Comparison of ENCODE assay signal across 8 cellular contexts in genomic region chr11:62706841-62707240, GRCh38. TPM values are rescaled to one million over a fixed set of nuclear protein-coding genes. Genes with fewer than 3 reads are reported as not detected.
DNase-seq lines count a peak whose midpoint lies in the region; ATAC-seq and TF ChIP-seq lines count a peak whose summit lies in the region.

No MANE protein-coding gene starts in this region.

- peaks cover 18 to 53% of the 10 kb centered on the region in 2 experiments for H3K79me1 ChIP-seq in IMR-90 (ENCODE audit: low read depth in 1 of 2, low read length in 2 of 2)

- DNase-seq in IMR-90 (no peak), spleen (no peak), NCI-H1092 treated with DMSO at 0.1 percent for 48 hours (lab: John Stamatoyannopoulos, UW) (no peak), dedifferentiated amniotic fluid mesenchymal stem cell (ENCODE audit: extremely low spot score) (no peak)
- DNase-seq in activated naive CD4-positive, alpha-beta T cell treated with anti-CD3 and anti-CD28 coated beads, Interleukin-2, amount 50 U/mL, for 72 hours (ENCODE audit: low spot score in 2 of 2), result no peak

- 100% methylated on average over 1 of the region's 8 CpGs; no CpG with 5 or more reads in 1 of the 2 experiments for WGBS in IMR-90 (ENCODE audit: extremely low coverage in 2 of 2, insufficient read length in 1 of 2), 2 experiments
- WGBS in spleen, 5 donors, result 77 to 88% (median 86%) methylated on average over 8 of the region's 8 CpGs

- H3K4me2 ChIP-seq in IMR-90 (ENCODE audit: low read depth, low read length), result peak overlapping the region; percentile 94; the same call in 1 of the 2 replicates

- H3K23ac ChIP-seq in IMR-90 (ENCODE audit: low read depth, low read length), result peak overlapping the region; percentile 96

- TF ChIP-seq POLR2A in IMR-90 (IDR thresholded peaks at IDR 0.05; ENCODE audit: low read depth, low read length), result no peak
- no peak for TF ChIP-seq POLR2A in spleen (IDR thresholded peaks at IDR 0.05)
- TF ChIP-seq POLR2A in GM18505 (IDR thresholded peaks at IDR 0.05; ENCODE audit: borderline replicate concordance, extremely low read depth, insufficient read depth, insufficient read length), result no peak

- peak overlapping the region; percentile 33; the same call in 1 of the 2 replicates for H4K5ac ChIP-seq in IMR-90 (ENCODE audit: low read depth, low read length)

- dilution Hi-C loops in IMR-90 (cut with HindIII; ENCODE audit: low sequenced_read_pairs, unreplicated experiment), result no loop called here

- H3K9me3 ChIP-seq in IMR-90 (ENCODE audit: control insufficient read depth, insufficient read depth, low read length) (no peaks in the 10 kb centered on the region), iPS-18c (ENCODE audit: control insufficient read depth, insufficient read depth, low read length) (no peaks in the 10 kb centered on the region), spleen (no peaks in the 10 kb centered on the region)

- BruUV-seq in IMR-90 (replicated peaks; lab: Mats Ljungman, UMichigan), result no TSS peak

- H3K14ac ChIP-seq in IMR-90 (replicated peaks; ENCODE audit: low read depth, low read length), result peak overlapping the region; percentile 55; the same call in 1 of the 2 replicates

- no peak overlapping the region for H3K4me3 ChIP-seq in IMR-90 (ENCODE audit: insufficient read depth, low read depth, low read length)
- H3K4me3 ChIP-seq in iPS-18c (ENCODE audit: insufficient read depth, low read depth, low read length), result peak overlapping the region; percentile 63
- peak overlapping the region; percentile 67 to 94 (median 84) for H3K4me3 ChIP-seq in spleen

- no peak for TF ChIP-seq CTCF in IMR-90 (conservative IDR thresholded peaks at IDR 0.05; ENCODE audit: low read depth, low read length)
- TF ChIP-seq CTCF in spleen (IDR thresholded peaks at IDR 0.05 in 8 of 11, conservative IDR thresholded peaks at IDR 0.05 in 3 of 11), result no peak

- peak overlapping the region; percentile 52; the same call in 1 of the 2 replicates for H4K91ac ChIP-seq in IMR-90 (ENCODE audit: insufficient read depth, low read depth, low read length)

- peak overlapping the region; percentile 80 to 83 for H4K8ac ChIP-seq in IMR-90 (ENCODE audit: low read depth in 2 of 2, low read length in 2 of 2)

- peak overlapping the region; percentile 46; the same call in 1 of the 2 replicates for H3K9ac ChIP-seq in IMR-90 (ENCODE audit: low read depth, low read length)

- H2BK20ac ChIP-seq in IMR-90 (ENCODE audit: low read depth, low read length), result no peak overlapping the region

- ATAC-seq in IMR-90 (ENCODE audit: low read depth), result no peak
- no peak for ATAC-seq in activated naive CD4-positive, alpha-beta T cell treated with anti-CD3 and anti-CD28 coated beads, Interleukin-2, amount 50 U/mL, for 72 hours
- ATAC-seq in GM21381 (IDR thresholded peaks at IDR 0.05; ENCODE audit: unreplicated experiment), result no peak
- ATAC-seq in GM18505 (IDR thresholded peaks at IDR 0.05; ENCODE audit: unreplicated experiment), result no peak

- intact Hi-C loops in IMR-90 (cut with micrococcal nuclease) (no loop called here), spleen (cut with DNase I; ENCODE audit: low total_unique reads) (no loop called here)

- H2AFZ ChIP-seq in IMR-90 (replicated peaks; ENCODE audit: low read length, poor library complexity), result peak overlapping the region; percentile 95

- H3K36me3 ChIP-seq in IMR-90 (ENCODE audit: control insufficient read depth, insufficient read depth, low read length) (peaks cover 16% of the 10 kb centered on the region), spleen (peaks cover 0 to 27% (median 12%) of the 10 kb centered on the region in 6 donors)

- H3K4me1 ChIP-seq in IMR-90 (ENCODE audit: control insufficient read depth, insufficient read depth, low read length) (peaks cover 16% of the 10 kb centered on the region), spleen (peaks cover 34 to 79% (median 51%) of the 10 kb centered on the region in 6 donors)

- H4K20me1 ChIP-seq in IMR-90 (ENCODE audit: insufficient read depth, low read length), result no peaks in the 10 kb centered on the region

- no peak overlapping the region for H3K18ac ChIP-seq in IMR-90 (ENCODE audit: low read depth, low read length)

- TF ChIP-seq RAD21 in IMR-90 (IDR thresholded peaks at IDR 0.05; ENCODE audit: low read length), result no peak

- H3K27ac ChIP-seq in IMR-90 (ENCODE audit: insufficient read depth, low read length) (peak overlapping the region; percentile 33; the same call in 1 of the 2 replicates), spleen (peak overlapping the region; percentile 48 to 86 (median 78))

- H3K27ac Mint-ChIP-seq in activated naive CD4-positive, alpha-beta T cell treated with anti-CD3 and anti-CD28 coated beads, Interleukin-2, amount 50 U/mL, for 72 hours, result peak overlapping the region; percentile 45 to 74

- peaks cover 16 to 31% of the 10 kb centered on the region in 2 donors for H3K36me3 Mint-ChIP-seq in activated naive CD4-positive, alpha-beta T cell treated with anti-CD3 and anti-CD28 coated beads, Interleukin-2, amount 50 U/mL, for 72 hours

- H3K9me3 Mint-ChIP-seq in activated naive CD4-positive, alpha-beta T cell treated with anti-CD3 and anti-CD28 coated beads, Interleukin-2, amount 50 U/mL, for 72 hours, result no peaks in the 10 kb centered on the region

- in situ Hi-C loops in IMR-90 (cut with MboI; ENCODE audit: low sequenced_read_pairs), result no loop called here

- peak overlapping the region; percentile 89 for H2AK9ac ChIP-seq in IMR-90 (replicated peaks; ENCODE audit: low read depth, low read length, poor library complexity)

- H2AK5ac ChIP-seq in IMR-90 (ENCODE audit: low read depth, low read length), result peak overlapping the region; percentile 67; the same call in 1 of the 2 replicates

- POLR2A ChIA-PET in IMR-90 (lab: Charles Lee; ENCODE audit: unreplicated experiment), result no interaction called here

- H3K9me1 ChIP-seq in IMR-90 (ENCODE audit: insufficient read depth, low read length), result peaks cover 17% of the 10 kb centered on the region

- no peak overlapping the region for H3K56ac ChIP-seq in IMR-90 (ENCODE audit: extremely low read depth, insufficient read depth, low read length)

- H2BK120ac ChIP-seq in IMR-90 (ENCODE audit: low read depth, low read length), result no peak overlapping the region

- no peaks in the 10 kb centered on the region for H3K27me3 ChIP-seq in IMR-90 (ENCODE audit: control insufficient read depth, insufficient read depth, low read length)
- no peaks in the 10 kb centered on the region for H3K27me3 ChIP-seq in spleen (replicated peaks in 1 of 7)

- peak overlapping the region; percentile 84 for H3K4ac ChIP-seq in IMR-90 (ENCODE audit: low read depth, low read length)

- H2BK15ac ChIP-seq in IMR-90 (ENCODE audit: low read depth, low read length), result no peak overlapping the region

- no peak overlapping the region for H2BK5ac ChIP-seq in IMR-90 (ENCODE audit: low read depth, low read length, poor library complexity, severe bottlenecking)

- CTCF ChIA-PET in IMR-90 (lab: Yijun Ruan, JAX), result interaction anchor here (1.9 kb wide), 1 partner anchor 12 kb away, joined by 6 read pairs; no protein-coding TSS in a partner anchor

TF ChIP-seq in IMR-90, 13 proteins besides CTCF, POLR2A, EP300 and RAD21 (continues in another document):
- TF ChIP-seq BHLHE40 (IDR thresholded peaks at IDR 0.05; ENCODE audit: low read depth, low read length), result no peak
- no peak for TF ChIP-seq CHD1 (IDR thresholded peaks at IDR 0.05; ENCODE audit: low read depth, low read length)
- TF ChIP-seq MAZ (IDR thresholded peaks at IDR 0.05; ENCODE audit: borderline replicate concordance, low read depth, low read length), result no peak
- no peak for TF ChIP-seq MXI1 (IDR thresholded peaks at IDR 0.05; ENCODE audit: borderline replicate concordance, low read depth, low read length)

RNA-seq across cellular contexts. Expression of gene BSCL2, which starts 0.4 kb away (rescaled TPM):
- 19.4 and 26.2 TPM in 2 replicates for total RNA-seq in IMR-90 (2012; rRNA removed)
- polyA plus RNA-seq in IMR-90 (2012; rRNA removed), result 46.0 and 47.1 TPM in 2 replicates
- 37.9 and 52.3 TPM in 2 replicates for polyA plus RNA-seq in IMR-90 (2012; cell fraction: cytosol; rRNA removed)
- polyA plus RNA-seq in IMR-90 (2012; cell fraction: nucleus; rRNA removed; ENCODE audit: low replicate concordance), result 39.4 and 80.6 TPM in 2 replicates
- total RNA-seq in activated naive CD4-positive, alpha-beta T cell treated with anti-CD3 and anti-CD28 coated beads, Interleukin-2, amount 50 U/mL, for 72 hours, result 10 to 100 TPM; 28.8 to 42.6 TPM
- 10 to 100 TPM; 25.6 to 66.0 (median 34.4) TPM for total RNA-seq in spleen
- polyA plus RNA-seq in spleen, result 10 to 100 TPM; 47.7 to 62.6 (median 47.8) TPM

RNA-seq across cellular contexts. Expression of gene GNG3, which starts 0.6 kb away (rescaled TPM):
- total RNA-seq in IMR-90 (2012; rRNA removed) (not detected in 2 replicates), spleen (not detected)
- polyA plus RNA-seq in IMR-90 (2012; rRNA removed) (not detected in 2 replicates), spleen (under 1 TPM in 2 of 3 donors, not detected in 1; 0.12 to 0.13 TPM)
- 0.04 TPM in 1 of 2 replicates, not detected in the other for polyA plus RNA-seq in IMR-90 (2012; cell fraction: cytosol; rRNA removed)
- polyA plus RNA-seq in IMR-90 (2012; cell fraction: nucleus; rRNA removed; ENCODE audit: low replicate concordance), result 0.08 and 0.09 TPM in 2 replicates
- total RNA-seq in activated naive CD4-positive, alpha-beta T cell treated with anti-CD3 and anti-CD28 coated beads, Interleukin-2, amount 50 U/mL, for 72 hours, result not detected

RNA-seq across cellular contexts. Expression of gene LRRN4CL, which starts 17.5 kb away (rescaled TPM):
- total RNA-seq in IMR-90 (2012; rRNA removed) (0.28 and 0.36 TPM in 2 replicates), spleen (not detected)
- polyA plus RNA-seq in IMR-90 (2012; rRNA removed) (0.84 and 1.1 TPM in 2 replicates), spleen (under 1 TPM; 0.04 to 0.48 (median 0.17) TPM)
- polyA plus RNA-seq in IMR-90 (2012; cell fraction: cytosol; rRNA removed), result 1.00 and 2.5 TPM in 2 replicates
- 1.1 and 1.5 TPM in 2 replicates for polyA plus RNA-seq in IMR-90 (2012; cell fraction: nucleus; rRNA removed; ENCODE audit: low replicate concordance)
- under 1 TPM; 0.48 to 0.49 TPM for total RNA-seq in activated naive CD4-positive, alpha-beta T cell treated with anti-CD3 and anti-CD28 coated beads, Interleukin-2, amount 50 U/mL, for 72 hours

RNA-seq across cellular contexts. Expression of gene HNRNPUL2, which starts 20.4 kb away (rescaled TPM):
- total RNA-seq in IMR-90 (2012; rRNA removed) (3.9 and 5.0 TPM in 2 replicates), spleen (10 to 100 TPM; 39.3 to 62.8 (median 48.5) TPM)
- polyA plus RNA-seq in IMR-90 (2012; rRNA removed) (25.5 and 30.2 TPM in 2 replicates), spleen (10 to 100 TPM; 26.4 to 37.1 (median 29.3) TPM)
- 6.1 and 10.8 TPM in 2 replicates for polyA plus RNA-seq in IMR-90 (2012; cell fraction: cytosol; rRNA removed)
- polyA plus RNA-seq in IMR-90 (2012; cell fraction: nucleus; rRNA removed; ENCODE audit: low replicate concordance), result 5.3 and 17.3 TPM in 2 replicates
- total RNA-seq in activated naive CD4-positive, alpha-beta T cell treated with anti-CD3 and anti-CD28 coated beads, Interleukin-2, amount 50 U/mL, for 72 hours, result 10 to 100 TPM; 54.4 to 63.2 TPM

RNA-seq across cellular contexts. Expression of gene TTC9C, which starts 21.4 kb away (rescaled TPM):
- total RNA-seq in IMR-90 (2012; rRNA removed) (37.1 and 45.5 TPM in 2 replicates), spleen (10 to 100 TPM; 25.4 to 47.1 (median 30.5) TPM)
- polyA plus RNA-seq in IMR-90 (2012; rRNA removed) (29.1 and 32.9 TPM in 2 replicates), spleen (10 to 100 TPM; 27.8 to 35.6 (median 33.4) TPM)
- 24.4 and 25.0 TPM in 2 replicates for polyA plus RNA-seq in IMR-90 (2012; cell fraction: cytosol; rRNA removed)
- polyA plus RNA-seq in IMR-90 (2012; cell fraction: nucleus; rRNA removed; ENCODE audit: low replicate concordance), result 13.9 and 30.1 TPM in 2 replicates
- total RNA-seq in activated naive CD4-positive, alpha-beta T cell treated with anti-CD3 and anti-CD28 coated beads, Interleukin-2, amount 50 U/mL, for 72 hours, result 10 to 100 TPM; 55.6 to 68.9 TPM
